6 cellular contexts compared by ENCODE assay signal in the genomic region with DNA sequence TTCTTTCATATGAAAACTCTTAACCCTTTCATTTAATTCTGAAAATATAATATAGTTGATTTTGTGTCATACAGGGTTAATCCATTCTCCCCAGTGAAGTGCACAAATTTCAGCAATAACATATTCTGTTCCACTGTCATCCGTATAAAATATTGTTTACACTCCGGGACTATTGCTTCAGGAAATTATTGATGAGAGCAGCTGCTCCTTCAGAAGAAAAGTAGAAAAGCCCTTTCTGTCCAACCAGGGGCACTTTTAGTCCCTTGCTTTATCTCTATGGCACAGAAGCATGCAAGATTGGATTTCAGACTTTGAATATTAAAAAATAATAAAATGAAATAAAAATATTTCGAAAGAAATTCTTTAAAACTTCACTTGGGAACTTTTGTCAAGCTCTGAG.
"Had no signal": no experiment of that assay in that cellular context is flagged by ENCODE, and none has a peak within 500 bp of the region (broad histone marks: within the 10 kb centered on the region; RNA-seq: fewer than 3 reads in every experiment).

No MANE protein-coding gene starts in this region.

- H3K9ac ChIP-seq: GM23248 had no signal

- H2AFZ ChIP-seq: GM23248 had no signal

- H3K36me3 ChIP-seq: HAP-1 had no signal

- H3K27ac ChIP-seq: GM23248, HL-60 had no signal

- DNase-seq: GM23248, GOT3, H7, HFFc6 had no signal

- H3K4me3 ChIP-seq: GM23248, HAP-1 had no signal

- H3K9me3 ChIP-seq: HAP-1 had no signal
